Comparison of ENCODE assay signal across 1 cellular context in the genomic region with DNA sequence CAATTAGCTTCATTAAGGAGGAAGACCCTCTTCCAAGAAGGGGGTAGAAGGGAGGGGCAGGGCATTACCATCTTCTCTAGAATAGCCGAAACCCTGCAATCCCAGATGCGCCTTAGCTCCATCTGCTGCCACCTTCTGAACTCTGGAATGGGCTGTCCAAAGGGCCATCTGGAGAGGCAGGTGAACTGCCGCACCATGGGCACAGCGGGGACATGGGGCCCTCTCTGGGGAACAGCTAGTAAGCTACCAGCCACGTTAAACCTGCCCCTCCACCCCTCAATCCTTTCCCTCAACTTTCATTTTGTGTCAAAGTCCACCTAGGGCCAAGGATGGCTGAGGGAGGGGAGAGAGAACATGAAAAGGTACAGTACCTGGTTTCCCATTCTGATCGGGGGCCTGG.
TF ChIP-seq lines count a peak whose summit lies in the region.

No MANE protein-coding gene starts in this region.

TF ChIP-seq in SK-N-SH treated with all-trans-retinoic acid at 6 μM for 48 hours, 23 proteins besides CTCF, POLR2A, EP300 and RAD21 (continued from another document):
- TF ChIP-seq, protein P1, sequence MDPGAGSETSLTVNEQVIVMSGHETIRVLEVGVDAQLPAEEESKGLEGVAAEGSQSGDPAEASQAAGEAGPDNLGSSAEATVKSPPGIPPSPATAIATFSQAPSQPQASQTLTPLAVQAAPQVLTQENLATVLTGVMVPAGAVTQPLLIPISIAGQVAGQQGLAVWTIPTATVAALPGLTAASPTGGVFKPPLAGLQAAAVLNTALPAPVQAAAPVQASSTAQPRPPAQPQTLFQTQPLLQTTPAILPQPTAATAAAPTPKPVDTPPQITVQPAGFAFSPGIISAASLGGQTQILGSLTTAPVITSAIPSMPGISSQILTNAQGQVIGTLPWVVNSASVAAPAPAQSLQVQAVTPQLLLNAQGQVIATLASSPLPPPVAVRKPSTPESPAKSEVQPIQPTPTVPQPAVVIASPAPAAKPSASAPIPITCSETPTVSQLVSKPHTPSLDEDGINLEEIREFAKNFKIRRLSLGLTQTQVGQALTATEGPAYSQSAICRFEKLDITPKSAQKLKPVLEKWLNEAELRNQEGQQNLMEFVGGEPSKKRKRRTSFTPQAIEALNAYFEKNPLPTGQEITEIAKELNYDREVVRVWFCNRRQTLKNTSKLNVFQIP (CRISPR knock-in tag; IDR thresholded peaks at IDR 0.05; ENCODE audit: borderline replicate concordance, low read depth), result no peak
- TF ChIP-seq ISL1 (CRISPR knock-in tag; IDR thresholded peaks at IDR 0.05) (no peak), TOX (CRISPR knock-in tag; IDR thresholded peaks at IDR 0.05; ENCODE audit: borderline replicate concordance) (no peak), SNAI2 (CRISPR knock-in tag; IDR thresholded peaks at IDR 0.05) (no peak), ZNF70 (CRISPR knock-in tag; IDR thresholded peaks at IDR 0.05) (no peak), PATZ1 (CRISPR knock-in tag; IDR thresholded peaks at IDR 0.05; ENCODE audit: borderline replicate concordance) (no peak), RARB (CRISPR knock-in tag; IDR thresholded peaks at IDR 0.05) (no peak), TSHZ2 (CRISPR knock-in tag; IDR thresholded peaks at IDR 0.05) (no peak)
TF ChIP-seq in SK-N-SH treated with all-trans-retinoic acid at 6 μM for 48 hours: peak in this region for 0.
